20 cellular contexts compared by ENCODE assay signal in genomic region chr9:127507751-127508648, GRCh38.
"Had no signal": no experiment of that assay in that cellular context is flagged by ENCODE, and none has a peak within 500 bp of the region (broad histone marks: within the 10 kb centered on the region; RNA-seq: fewer than 3 reads in every experiment).

No MANE protein-coding gene starts in this region.

- H3K4me3 Mint-ChIP-seq: activated B cell treated with CpG ODN at 0.5 μM for 24 hours; activated CD4-positive, alpha-beta T cell treated with anti-CD3 and anti-CD28 coated beads for 36 hours; activated naive CD4-positive, alpha-beta T cell treated with anti-CD3 and anti-CD28 coated beads for 36 hours; activated naive CD8-positive, alpha-beta T cell treated with anti-CD3 and anti-CD28 coated beads, Interleukin-2, amount 10 ng/mL, durations not matched to agents 7 days and 5 days; mesothelial cell of epicardium; nephron; T-helper 1 cell treated with Interleukin-12 subunit alpha and Interleukin-12 subunit beta and Interleukin-4 antibody, amounts not matched to agents 30 μg/mL and 1 μg/mL, for 36 hours had no signal

- DNase-seq: activated B cell treated with CpG ODN at 0.5 μM for 24 hours; activated CD4-positive, alpha-beta T cell treated with anti-CD3 and anti-CD28 coated beads for 36 hours; activated CD4-positive, alpha-beta T cell treated with anti-CD3 and anti-CD28 coated beads, Interleukin-2, amount 50 U/mL, for 4 hours; activated CD8-positive, alpha-beta memory T cell treated with anti-CD3 and anti-CD28 coated beads for 24 hours; activated naive CD4-positive, alpha-beta T cell treated with anti-CD3 and anti-CD28 coated beads for 36 hours; activated naive CD8-positive, alpha-beta T cell treated with anti-CD3 and anti-CD28 coated beads, Interleukin-2, amount 10 ng/mL, durations not matched to agents 7 days and 5 days; activated T-cell treated with anti-CD3 and anti-CD28 coated beads, Interleukin-2, amount 50 U/mL, for 48 hours; amygdala; cerebellar nuclear complex; cortex of kidney; kidney; stimulated activated CD4-positive, alpha-beta T cell treated with anti-CD3 and anti-CD28 coated beads, Interleukin-2, amount 100 ng/mL, for 48 hours; stimulated activated CD8-positive, alpha-beta memory T cell treated with anti-CD3 and anti-CD28 coated beads, Interleukin-4, amount 100 ng/mL, for 48 hours; stimulated activated naive CD4-positive, alpha-beta T cell treated with Interleukin-2 at 50 U/mL for 16 hours had no signal

- ATAC-seq: activated CD4-positive, alpha-beta T cell treated with anti-CD3 and anti-CD28 coated beads for 36 hours; sciatic nerve had no signal

- H3K9me3 Mint-ChIP-seq: activated B cell treated with CpG ODN at 0.5 μM for 24 hours; activated naive CD4-positive, alpha-beta T cell treated with anti-CD3 and anti-CD28 coated beads for 36 hours; activated naive CD8-positive, alpha-beta T cell treated with anti-CD3 and anti-CD28 coated beads, Interleukin-2, amount 10 ng/mL, durations not matched to agents 7 days and 5 days; mesothelial cell of epicardium; nephron; T-helper 1 cell treated with Interleukin-12 subunit alpha and Interleukin-12 subunit beta and Interleukin-4 antibody, amounts not matched to agents 30 μg/mL and 1 μg/mL, for 36 hours had no signal

- FAIRE-seq: endometrium, kidney had no signal

- H3K4me1 Mint-ChIP-seq: activated B cell treated with CpG ODN at 0.5 μM for 24 hours; activated CD4-positive, alpha-beta T cell treated with anti-CD3 and anti-CD28 coated beads for 36 hours; mesothelial cell of epicardium; nephron had no signal

- H3K27ac Mint-ChIP-seq: activated B cell treated with CpG ODN at 0.5 μM for 24 hours; activated CD4-positive, alpha-beta T cell treated with anti-CD3 and anti-CD28 coated beads for 36 hours; activated naive CD4-positive, alpha-beta T cell treated with anti-CD3 and anti-CD28 coated beads for 36 hours; mesothelial cell of epicardium; nephron; T-helper 1 cell treated with Interleukin-12 subunit alpha and Interleukin-12 subunit beta and Interleukin-4 antibody, amounts not matched to agents 30 μg/mL and 1 μg/mL, for 36 hours had no signal

- H3K4me3 ChIP-seq: lung had no signal

- H3K27me3 Mint-ChIP-seq: activated B cell treated with CpG ODN at 0.5 μM for 24 hours; activated CD4-positive, alpha-beta T cell treated with anti-CD3 and anti-CD28 coated beads for 36 hours; activated naive CD8-positive, alpha-beta T cell treated with anti-CD3 and anti-CD28 coated beads, Interleukin-2, amount 10 ng/mL, durations not matched to agents 7 days and 5 days had no signal
